11 cellular contexts compared by ENCODE assay signal in the genomic region with DNA sequence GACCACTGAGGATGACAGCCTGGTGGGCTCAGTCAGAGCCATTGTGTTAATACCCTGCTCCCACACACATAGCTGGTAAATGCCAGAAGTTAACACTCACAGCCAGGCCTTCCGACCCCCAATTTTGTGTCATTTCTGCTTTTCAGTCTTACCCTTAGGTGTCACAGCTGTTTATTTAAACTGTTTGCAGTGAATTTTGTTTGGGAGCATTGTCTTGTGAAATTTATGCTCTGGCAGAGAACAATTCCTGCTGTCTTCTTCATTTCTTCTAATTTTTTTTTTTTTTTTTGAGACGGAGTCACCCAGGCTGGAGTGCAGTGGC. TPM values are rescaled to one million over a fixed set of nuclear protein-coding genes. Genes with fewer than 3 reads are reported as not detected.
A peak's percentile ranks its signal among the peaks of the same experiment; 100 is the strongest.
DNase-seq lines count a peak whose midpoint lies in the region; ATAC-seq and TF ChIP-seq lines count a peak whose summit lies in the region.
"Had no signal": no experiment of that assay in that cellular context is flagged by ENCODE, and none has a peak within 500 bp of the region (broad histone marks: within the 10 kb centered on the region; RNA-seq: fewer than 3 reads in every experiment).

No MANE protein-coding gene starts in this region.

- H3K27ac Mint-ChIP-seq in CD4-positive, alpha-beta T cell: peak overlapping the region; percentile 92
- peak overlapping the region; percentile 97 for H3K27ac Mint-ChIP-seq in activated T-helper 17 cell treated with anti-CD3 and anti-CD28 coated beads, Interleukin-2, amount 50 U/mL, for 72 hours
- H3K27ac Mint-ChIP-seq in naive B cell: peak overlapping the region; percentile 59 to 99 (median 96)

- H3K9me3 ChIP-seq in CD4-positive, alpha-beta T cell (ENCODE audit: control insufficient read depth, low read length): no peaks in the 10 kb centered on the region

- H3K27me3 Mint-ChIP-seq in CD4-positive, alpha-beta T cell: no peaks in the 10 kb centered on the region
- H3K27me3 Mint-ChIP-seq in activated T-helper 17 cell treated with anti-CD3 and anti-CD28 coated beads, Interleukin-2, amount 50 U/mL, for 72 hours: no peaks in the 10 kb centered on the region
- H3K27me3 Mint-ChIP-seq in naive B cell: no peaks in the 10 kb centered on the region
- H3K27me3 Mint-ChIP-seq: brain had no signal

- peaks cover 82% of the 10 kb centered on the region for H3K4me1 Mint-ChIP-seq in CD4-positive, alpha-beta T cell (ENCODE audit: low read depth)
- H3K4me1 Mint-ChIP-seq in activated T-helper 17 cell treated with anti-CD3 and anti-CD28 coated beads, Interleukin-2, amount 50 U/mL, for 72 hours: peaks cover 60% of the 10 kb centered on the region
- H3K4me1 Mint-ChIP-seq in naive B cell: peaks cover 42 to 81% (median 63%) of the 10 kb centered on the region in 3 donors

- POLR2A ChIA-PET in CD4-positive, alpha-beta T cell (lab: Charles Lee): interaction anchor here (0.8 to 1.8 kb wide), 3 partner anchors 8 to 17 kb away, joined by 3 to 14 read pairs (median 3); partner anchors contain the start of gene LPIN1

- no peak for ATAC-seq in CD4-positive, alpha-beta T cell (ENCODE audit: poor library complexity)
- peak; percentile 1 for ATAC-seq in HG03066 (IDR thresholded peaks at IDR 0.05; ENCODE audit: low read depth, unreplicated experiment)
- ATAC-seq in activated T-helper 17 cell treated with anti-CD3 and anti-CD28 coated beads, Interleukin-2, amount 50 U/mL, for 72 hours (replicated peaks): no peak
- no peak for ATAC-seq in naive B cell (ENCODE audit: low read depth in 2 of 2)
- no peak for ATAC-seq in HG03469 (IDR thresholded peaks at IDR 0.05; ENCODE audit: unreplicated experiment)
- ATAC-seq in GM19328 (IDR thresholded peaks at IDR 0.05; ENCODE audit: unreplicated experiment): no peak

- no peaks in the 10 kb centered on the region for H3K9me3 Mint-ChIP-seq in CD4-positive, alpha-beta T cell
- H3K9me3 Mint-ChIP-seq in activated T-helper 17 cell treated with anti-CD3 and anti-CD28 coated beads, Interleukin-2, amount 50 U/mL, for 72 hours: no peaks in the 10 kb centered on the region
- H3K9me3 Mint-ChIP-seq in naive B cell: no peaks in the 10 kb centered on the region

- peak overlapping the region; percentile 94 for H3K27ac ChIP-seq in CD4-positive, alpha-beta T cell (ENCODE audit: low read depth, low read length)
- H3K27ac ChIP-seq: SJCRH30 had no signal

- peak overlapping the region; percentile 80 for H3K4me3 Mint-ChIP-seq in CD4-positive, alpha-beta T cell
- peak overlapping the region; percentile 94 for H3K4me3 Mint-ChIP-seq in activated T-helper 17 cell treated with anti-CD3 and anti-CD28 coated beads, Interleukin-2, amount 50 U/mL, for 72 hours
- H3K4me3 Mint-ChIP-seq in naive B cell: peak overlapping the region in 7 of 8 donors; percentile 69 to 94 (median 90)
- H3K4me3 Mint-ChIP-seq: brain, neural crest cell had no signal

- H3K36me3 Mint-ChIP-seq in CD4-positive, alpha-beta T cell (ENCODE audit: low read depth): peaks cover 13% of the 10 kb centered on the region
- H3K36me3 Mint-ChIP-seq in activated T-helper 17 cell treated with anti-CD3 and anti-CD28 coated beads, Interleukin-2, amount 50 U/mL, for 72 hours (ENCODE audit: low read depth): peaks cover 24% of the 10 kb centered on the region
- peaks cover 0 to 7% of the 10 kb centered on the region in 2 donors for H3K36me3 Mint-ChIP-seq in naive B cell

- CTCF ChIA-PET in CD4-positive, alpha-beta T cell (lab: Charles Lee): interaction anchor here (1.3 to 1.6 kb wide), 4 partner anchors 9 to 62 kb away, joined by 4 to 5 read pairs (median 4); partner anchors contain the start of gene LPIN1

- H3K27me3 ChIP-seq in CD4-positive, alpha-beta T cell (ENCODE audit: control insufficient read depth, insufficient read depth, low read length): no peaks in the 10 kb centered on the region
- H3K27me3 ChIP-seq: SJCRH30 had no signal

- intact Hi-C loops in CD4-positive, alpha-beta T cell (cut with DNase I, micrococcal nuclease): loop anchor here in 1 of 2 experiments (10.0 kb wide), 1 partner anchor 620 kb away; a partner anchor contains a TSS

- no peak for DNase-seq in CD4-positive, alpha-beta T cell
- no peak for DNase-seq in naive B cell
- no peak for DNase-seq in NCI-H187 treated with DMSO at 0.1 percent for 48 hours (lab: John Stamatoyannopoulos, UW)
- no peak for DNase-seq in NCI-H1694 treated with DMSO at 0.1 percent for 48 hours (lab: John Stamatoyannopoulos, UW)
- DNase-seq: SJCRH30 had no signal

- no peak for TF ChIP-seq CTCF in CD4-positive, alpha-beta T cell (IDR thresholded peaks at IDR 0.05)

RNA-seq across cellular contexts. Expression of gene LPIN1, which starts 8.2 kb away (rescaled TPM):
- total RNA-seq in CD4-positive, alpha-beta T cell: 100 to 1,000 TPM; 115 to 128 TPM
- total RNA-seq in activated T-helper 17 cell treated with anti-CD3 and anti-CD28 coated beads, Interleukin-2, amount 50 U/mL, for 72 hours: 10 to 100 TPM; 59.0 to 69.2 TPM
- 10 to 100 TPM in 3 of 6 donors, 1 to 10 TPM in 3; 4.6 to 12.8 (median 9.7) TPM for polyA plus RNA-seq in naive B cell (ENCODE audit: low read depth in 6 of 6)
